1 cellular context compared by ENCODE assay signal in genomic region chr2:60652822-60653315, GRCh38.
TF ChIP-seq lines count a peak whose summit lies in the region.

No MANE protein-coding gene starts in this region.

TF ChIP-seq in HepG2, 621 proteins besides CTCF, POLR2A, EP300 and RAD21 (continued from another document):
- TF ChIP-seq FOXP4 (CRISPR knock-in tag; IDR thresholded peaks at IDR 0.05), result no peak
- no peak for TF ChIP-seq ZNF639 (CRISPR knock-in tag; conservative IDR thresholded peaks at IDR 0.05)
- no peak for TF ChIP-seq ZBTB25 (CRISPR knock-in tag; IDR thresholded peaks at IDR 0.05)
